ENCODE assay signal across 13 cellular contexts in genomic region chr15:96285306-96285705, GRCh38. TPM values are rescaled to one million over a fixed set of nuclear protein-coding genes. Genes with fewer than 3 reads are reported as not detected.
A peak's percentile ranks its signal among the peaks of the same experiment; 100 is the strongest.
DNase-seq lines count a peak whose midpoint lies in the region; ATAC-seq, FAIRE-seq and TF ChIP-seq lines count a peak whose summit lies in the region.
"Had no signal": no experiment of that assay in that cellular context is flagged by ENCODE, and none has a peak within 500 bp of the region (broad histone marks: within the 10 kb centered on the region; RNA-seq: fewer than 3 reads in every experiment).

No MANE protein-coding gene starts in this region.

- H3K27me3 Mint-ChIP-seq in osteocyte (ENCODE audit: unreplicated experiment), result no peaks in the 10 kb centered on the region
- peaks cover 11% of the 10 kb centered on the region for H3K27me3 Mint-ChIP-seq in activated T-cell treated with anti-CD3 and anti-CD28 coated beads, Interleukin-2, amount 50 U/mL, for 72 hours (ENCODE audit: low read depth)

- TF ChIP-seq RAD21 in SK-N-SH (IDR thresholded peaks at IDR 0.05; ENCODE audit: low read length), result no peak

- no TSS peak for BruUV-seq in OCI-LY7 (replicated peaks; lab: Mats Ljungman, UMichigan)

- peak overlapping the region; percentile 35; the same call in 1 of the 2 replicates for H2AFZ ChIP-seq in SK-N-SH (ENCODE audit: low read depth)
- no peak overlapping the region for H2AFZ ChIP-seq in OCI-LY7 (ENCODE audit: low read length)

- no peak overlapping the region for H3K9ac ChIP-seq in SK-N-SH

- no peak for TF ChIP-seq POLR2A in H54 (IDR thresholded peaks at IDR 0.05; ENCODE audit: low read depth, low read length)

- TF ChIP-seq EP300 in SK-N-SH (IDR thresholded peaks at IDR 0.05; ENCODE audit: borderline replicate concordance in 1 of 2, low read depth in 1 of 2, low read length in 1 of 2), result no peak

- no peaks in the 10 kb centered on the region for H3F3A ChIP-seq in SK-N-SH (replicated peaks; ENCODE audit: insufficient read depth)

- H3K27ac Mint-ChIP-seq in osteocyte (ENCODE audit: unreplicated experiment), result peak overlapping the region; percentile 90
- no peak overlapping the region for H3K27ac Mint-ChIP-seq in activated T-cell treated with anti-CD3 and anti-CD28 coated beads, Interleukin-2, amount 50 U/mL, for 72 hours

- H4K20me1 ChIP-seq in SK-N-SH (ENCODE audit: insufficient read depth) (no peaks in the 10 kb centered on the region), OCI-LY7 (ENCODE audit: insufficient read depth, low read length) (no peaks in the 10 kb centered on the region)

- POLR2A ChIA-PET in SK-N-SH (lab: Yijun Ruan, JAX) (no interaction called here), OCI-LY7 (lab: Charles Lee) (no interaction called here)

- no peaks in the 10 kb centered on the region for H3K36me3 ChIP-seq in SK-N-SH (replicated peaks in 1 of 2; ENCODE audit: control insufficient read depth in 1 of 2, insufficient read depth in 2 of 2, low read length in 1 of 2)
- no peaks in the 10 kb centered on the region for H3K36me3 ChIP-seq in OCI-LY7 (ENCODE audit: insufficient read depth, low read length)

- H3K9me2 ChIP-seq in SK-N-SH (no peaks in the 10 kb centered on the region), OCI-LY7 (ENCODE audit: insufficient read depth, low read length) (no peaks in the 10 kb centered on the region)

- no peak for FAIRE-seq in H54 (lab: Jason Lieb, UNC)
- FAIRE-seq: D721Med had no signal

- peak overlapping the region; percentile 40 for H3K4me3 Mint-ChIP-seq in osteocyte (ENCODE audit: unreplicated experiment)
- H3K4me3 Mint-ChIP-seq in activated T-cell treated with anti-CD3 and anti-CD28 coated beads, Interleukin-2, amount 50 U/mL, for 72 hours, result no peak overlapping the region

- H3K27ac ChIP-seq in SK-N-SH (ENCODE audit: low read depth in 2 of 2, low read length in 1 of 2), result peak overlapping the region in 1 of 2 experiments; percentile 23; a peak in 1 of 4 replicates
- no peak overlapping the region for H3K27ac ChIP-seq in OCI-LY7 (ENCODE audit: low read depth, low read length, poor library complexity, severe bottlenecking)
- H3K27ac ChIP-seq: spleen had no signal

- no peak overlapping the region for H3K4me3 ChIP-seq in SK-N-SH (ENCODE audit: low read depth in 2 of 2, low read length in 1 of 2)
- H3K4me3 ChIP-seq in OCI-LY7 (ENCODE audit: low read depth, low read length, poor library complexity, severe bottlenecking), result no peak overlapping the region
- H3K4me3 ChIP-seq: spleen had no signal

- H3K4me2 ChIP-seq in SK-N-SH (no peak overlapping the region; the same call in 1 of the 2 replicates), OCI-LY7 (ENCODE audit: low read length) (no peak overlapping the region)

- H3K36me3 Mint-ChIP-seq in osteocyte (ENCODE audit: unreplicated experiment), result peaks cover 49% of the 10 kb centered on the region
- peaks cover 0 to 1% of the 10 kb centered on the region in 2 donors for H3K36me3 Mint-ChIP-seq in activated T-cell treated with anti-CD3 and anti-CD28 coated beads, Interleukin-2, amount 50 U/mL, for 72 hours (ENCODE audit: insufficient read depth in 2 of 2)

- TF ChIP-seq CTCF in SK-N-SH (IDR thresholded peaks at IDR 0.05), result no peak
- TF ChIP-seq CTCF in osteocyte (IDR thresholded peaks at IDR 0.05), result no peak
- no peak for TF ChIP-seq CTCF in OCI-LY7 (conservative IDR thresholded peaks at IDR 0.05; ENCODE audit: low read length)

- 31% methylated on average over 10 of the region's 11 CpGs for WGBS in SK-N-SH (ENCODE audit: low lambda C conversion rate)

- no peaks in the 10 kb centered on the region for H3K9me3 ChIP-seq in SK-N-SH
- no peaks in the 10 kb centered on the region for H3K9me3 ChIP-seq in OCI-LY7 (ENCODE audit: low read length)

- H3K27me3 ChIP-seq in SK-N-SH (ENCODE audit: insufficient read depth), result no peaks in the 10 kb centered on the region

- CTCF ChIA-PET in SK-N-SH (lab: Yijun Ruan, JAX), result no interaction called here
- CTCF ChIA-PET in OCI-LY7 (lab: Charles Lee; ENCODE audit: unreplicated experiment), result no interaction called here

- intact Hi-C loops in OCI-LY7 (cut with micrococcal nuclease; ENCODE audit: unreplicated experiment), result no loop called here

- no peak for ATAC-seq in activated T-cell treated with anti-CD3 and anti-CD28 coated beads, Interleukin-2, amount 50 U/mL, for 72 hours (replicated peaks in 1 of 2)

- no peaks in the 10 kb centered on the region for H3K79me2 ChIP-seq in SK-N-SH (ENCODE audit: insufficient read depth)
- H3K79me2 ChIP-seq in OCI-LY7 (ENCODE audit: insufficient read depth, low read depth, low read length), result no peaks in the 10 kb centered on the region

- DNase-seq in ELF-1 (ENCODE audit: low read depth, low spot score) (peak; percentile 52), SK-N-SH (no peak), fibroblast of the conjunctiva (ENCODE audit: low read depth) (peak; percentile 96), osteocyte (ENCODE audit: extremely low spot score, unreplicated experiment) (peak; percentile 88), OCI-LY7 (ENCODE audit: low spot score) (no peak), COR-L47 (lab: John Stamatoyannopoulos, UW) (no peak), H54 (ENCODE audit: insufficient read length, low spot score) (no peak)
- no peak for DNase-seq in activated T-cell treated with anti-CD3 and anti-CD28 coated beads, Interleukin-2, amount 50 U/mL, for 72 hours
- DNase-seq: activated CD4-positive, CD25-positive, alpha-beta regulatory T cell; NCI-H1417; OCI-M1; spleen had no signal

- H3K9me3 Mint-ChIP-seq in osteocyte (ENCODE audit: unreplicated experiment), result peaks cover 4% of the 10 kb centered on the region
- peaks cover 4 to 10% of the 10 kb centered on the region in 2 donors for H3K9me3 Mint-ChIP-seq in activated T-cell treated with anti-CD3 and anti-CD28 coated beads, Interleukin-2, amount 50 U/mL, for 72 hours

- H3K4me1 ChIP-seq in SK-N-SH (ENCODE audit: control insufficient read depth in 1 of 2, insufficient read depth in 2 of 2, low read depth in 1 of 2, low read length in 1 of 2), result no peaks in the 10 kb centered on the region
- H3K4me1 ChIP-seq in OCI-LY7 (ENCODE audit: insufficient read depth, low read length, poor library complexity, severe bottlenecking), result no peaks in the 10 kb centered on the region
- H3K4me1 ChIP-seq: spleen had no signal

- peaks cover 48% of the 10 kb centered on the region for H3K4me1 Mint-ChIP-seq in osteocyte (ENCODE audit: unreplicated experiment)
- no peaks in the 10 kb centered on the region for H3K4me1 Mint-ChIP-seq in activated T-cell treated with anti-CD3 and anti-CD28 coated beads, Interleukin-2, amount 50 U/mL, for 72 hours (ENCODE audit: low read depth)

TF ChIP-seq in SK-N-SH, 30 proteins besides CTCF, POLR2A, EP300 and RAD21:
- no peak for TF ChIP-seq FOXJ3 (CRISPR knock-in tag; IDR thresholded peaks at IDR 0.05)
- no peak for TF ChIP-seq RFX5 (IDR thresholded peaks at IDR 0.05; ENCODE audit: low read length)
- TF ChIP-seq ZBTB33 (IDR thresholded peaks at IDR 0.05; ENCODE audit: borderline replicate concordance, low read depth), result no peak
- TF ChIP-seq EZH2phosphoT487 (IDR thresholded peaks at IDR 0.05; ENCODE audit: borderline replicate concordance, low read depth), result no peak
- TF ChIP-seq RXRA (IDR thresholded peaks at IDR 0.05; ENCODE audit: borderline replicate concordance, low read depth), result no peak
- no peak for TF ChIP-seq FOSL2 (IDR thresholded peaks at IDR 0.05; ENCODE audit: borderline replicate concordance, low read depth)
- TF ChIP-seq REST (IDR thresholded peaks at IDR 0.05; ENCODE audit: low read depth, low read length), result no peak
TF ChIP-seq in SK-N-SH: peak in this region for 0.

RNA-seq across cellular contexts. Expression of gene NR2F2, which starts 45.2 kb away (rescaled TPM):
- 2.8 and 3.9 TPM in 2 replicates for polyA plus RNA-seq in SK-N-SH (2012; rRNA removed)
- polyA plus RNA-seq in SK-N-SH (2012; cell fraction: cytosol; rRNA removed), result 2.8 and 3.7 TPM in 2 replicates
- polyA plus RNA-seq in SK-N-SH (2012; cell fraction: nucleus; rRNA removed), result 3.8 and 5.0 TPM in 2 replicates
- total RNA-seq in osteocyte (286 and 292 TPM in 2 replicates), OCI-LY7 (2022) (not detected in 2 replicates)
- not detected in 2 replicates for total RNA-seq in OCI-LY7 (2014; rRNA removed; shearing (Covaris generic))
- not detected for total RNA-seq in activated T-cell treated with anti-CD3 and anti-CD28 coated beads, Interleukin-2, amount 50 U/mL, for 72 hours

Comparison
In these comparisons a context has a peak if more than half of its experiments do, and no peak if none do; other contexts are left out.
1. DNase-seq: peak in ELF-1 (single experiment), fibroblast of the conjunctiva (single experiment) and osteocyte (single experiment); none in SK-N-SH (single experiment), OCI-LY7 (single experiment), COR-L47 (single experiment), H54 (single experiment) and activated T-cell treated with anti-CD3 and anti-CD28 coated beads, Interleukin-2, amount 50 U/mL, for 72 hours (0 of 2).
2. RNA of gene NR2F2, which starts 45.2 kb away (total RNA-seq): 286 to 292 TPM in osteocyte; not detected in OCI-LY7 and not detected in activated T-cell treated with anti-CD3 and anti-CD28 coated beads, Interleukin-2, amount 50 U/mL, for 72 hours; every median in the first group is over 100 times any median in the second.